1 cellular context compared by ENCODE assay signal in genomic region chr19:39829702-39830275, GRCh38.
TF ChIP-seq lines count a peak whose summit lies in the region.

No MANE protein-coding gene starts in this region.

TF ChIP-seq in IMR-90, 13 proteins besides CTCF, POLR2A, EP300 and RAD21:
- TF ChIP-seq CHD1 (IDR thresholded peaks at IDR 0.05; ENCODE audit: low read depth, low read length): no peak
- no peak for TF ChIP-seq SMC3 (IDR thresholded peaks at IDR 0.05; ENCODE audit: low read depth, low read length)
TF ChIP-seq in IMR-90: peak in this region for 0.
